Comparison of ENCODE assay signal across 25 cellular contexts in genomic region chr19:8109455-8109854, GRCh38. TPM values are rescaled to one million over a fixed set of nuclear protein-coding genes. Genes with fewer than 3 reads are reported as not detected.
DNase-seq lines count a peak whose midpoint lies in the region; ATAC-seq, FAIRE-seq and TF ChIP-seq lines count a peak whose summit lies in the region.
"Had no signal": no experiment of that assay in that cellular context is flagged by ENCODE, and none has a peak within 500 bp of the region (broad histone marks: within the 10 kb centered on the region; RNA-seq: fewer than 3 reads in every experiment).

No MANE protein-coding gene starts in this region.

- no peak overlapping the region for H2AFZ ChIP-seq in neuronal stem cell (ENCODE audit: low read length)
- H2AFZ ChIP-seq: GM23338 had no signal

- H3K4me2 ChIP-seq in neuronal stem cell (ENCODE audit: insufficient read depth, low read length, poor library complexity, severe bottlenecking), result no peak overlapping the region
- H3K4me2 ChIP-seq: A549, GM23338 had no signal

- H3K27me3 Mint-ChIP-seq in natural killer cell treated with Interleukin-12 subunit alpha and Interleukin-12 subunit beta and Interleukin-15 and Interleukin-18, amount 100 ng/mL, for 72 hours, result peaks cover 4 to 7% of the 10 kb centered on the region in 2 donors
- H3K27me3 Mint-ChIP-seq in natural killer cell (ENCODE audit: low read depth in 2 of 2), result peaks cover 3 to 5% of the 10 kb centered on the region in 2 donors

- H3K9ac ChIP-seq in kidney (ENCODE audit: low read length in 2 of 2) (no peak overlapping the region), neuronal stem cell (ENCODE audit: low read depth, low read length, poor library complexity) (no peak overlapping the region)

- H3K23ac ChIP-seq in neuronal stem cell (ENCODE audit: low read depth, low read length, poor library complexity), result no peak overlapping the region

- no peaks in the 10 kb centered on the region for H3K79me1 ChIP-seq in neuronal stem cell (ENCODE audit: low read depth, low read length)

- H3K4me1 ChIP-seq in kidney (ENCODE audit: control insufficient read depth in 1 of 2, insufficient read depth in 1 of 2, low read depth in 1 of 2, low read length in 2 of 2), result no peaks in the 10 kb centered on the region
- H3K4me1 ChIP-seq in neuronal stem cell (ENCODE audit: control insufficient read depth in 2 of 2, insufficient read depth in 1 of 2, low read depth in 1 of 2, low read length in 2 of 2), result peaks cover 0 to 2% of the 10 kb centered on the region in 2 donors
- H3K4me1 ChIP-seq: BE2C, HAP-1 had no signal

- H3K4me3 Mint-ChIP-seq in natural killer cell treated with Interleukin-12 subunit alpha and Interleukin-12 subunit beta and Interleukin-15 and Interleukin-18, amount 100 ng/mL, for 72 hours, result no peak overlapping the region
- no peak overlapping the region for H3K4me3 Mint-ChIP-seq in natural killer cell
- H3K4me3 Mint-ChIP-seq: CD4-positive, alpha-beta memory T cell; GM23338 had no signal

- H3K36me3 ChIP-seq in kidney (ENCODE audit: control insufficient read depth in 1 of 2, insufficient read depth in 2 of 2, low read length in 2 of 2) (no peaks in the 10 kb centered on the region), neuronal stem cell (replicated peaks in 1 of 2; ENCODE audit: control insufficient read depth in 2 of 2, insufficient read depth in 2 of 2, low read length in 2 of 2) (peaks cover 15 to 31% of the 10 kb centered on the region in 2 donors)
- H3K36me3 ChIP-seq: BE2C, HAP-1 had no signal

- H3K9me3 Mint-ChIP-seq in natural killer cell treated with Interleukin-12 subunit alpha and Interleukin-12 subunit beta and Interleukin-15 and Interleukin-18, amount 100 ng/mL, for 72 hours, result no peaks in the 10 kb centered on the region
- no peaks in the 10 kb centered on the region for H3K9me3 Mint-ChIP-seq in natural killer cell
- H3K9me3 Mint-ChIP-seq: GM23338 had no signal

- H4K91ac ChIP-seq in neuronal stem cell (ENCODE audit: low read depth, low read length, poor library complexity), result no peak overlapping the region

- H3K9me3 ChIP-seq in kidney (ENCODE audit: control insufficient read depth in 1 of 2, low read length in 2 of 2), result no peaks in the 10 kb centered on the region
- H3K9me3 ChIP-seq in neuronal stem cell (replicated peaks in 1 of 2; ENCODE audit: control insufficient read depth in 2 of 2, insufficient read depth in 1 of 2, low read depth in 1 of 2, low read length in 2 of 2), result no peaks in the 10 kb centered on the region
- H3K9me3 ChIP-seq: A549, BE2C, HAP-1 had no signal

- no peak overlapping the region for H3K4ac ChIP-seq in neuronal stem cell (ENCODE audit: low read length)

- no peak overlapping the region for H2BK120ac ChIP-seq in neuronal stem cell (ENCODE audit: low read depth, low read length)

- no peaks in the 10 kb centered on the region for H3K4me1 Mint-ChIP-seq in natural killer cell treated with Interleukin-12 subunit alpha and Interleukin-12 subunit beta and Interleukin-15 and Interleukin-18, amount 100 ng/mL, for 72 hours (ENCODE audit: low read depth in 2 of 2)
- H3K4me1 Mint-ChIP-seq in natural killer cell, result no peaks in the 10 kb centered on the region
- H3K4me1 Mint-ChIP-seq: CD4-positive, alpha-beta memory T cell had no signal

- no peak for FAIRE-seq in kidney (lab: Jason Lieb, UNC)
- FAIRE-seq: A549, GM12891, GM18507 had no signal

- H2AK5ac ChIP-seq in neuronal stem cell (ENCODE audit: low read depth, low read length), result peak overlapping the region; percentile 29

- peak; percentile 18 for DNase-seq in natural killer cell treated with Interleukin-12 subunit alpha and Interleukin-12 subunit beta and Interleukin-15 and Interleukin-18, amount 100 ng/mL, for 72 hours (ENCODE audit: low spot score)
- no peak for DNase-seq in natural killer cell
- DNase-seq in kidney, result peak; percentile 35
- no peak for DNase-seq in neuronal stem cell (ENCODE audit: low spot score)
- DNase-seq in activated CD4-positive, alpha-beta T cell treated with anti-CD3 and anti-CD28 coated beads for 1 hour, result no peak
- no peak for DNase-seq in NCI-H2029 treated with DMSO at 0.1 percent for 48 hours (lab: John Stamatoyannopoulos, UW)
- DNase-seq: 8988T; ACHN; AML-193; BE2C; C1 segment of cervical spinal cord; Calu3; CD4-positive, alpha-beta memory T cell; COR-L47; DMS53; DMS79 treated with DMSO at 0.1 percent for 48 hours; GF-D8 had no signal

- WGBS in neuronal stem cell (ENCODE audit: extremely low coverage in 2 of 2, insufficient read length in 2 of 2, insufficient replicate concordance in 1 of 2), 2 donors, result no CpG with 5 or more reads among the region's 12 CpGs

- H3K27ac ChIP-seq in kidney (ENCODE audit: low read depth in 2 of 2, low read length in 2 of 2) (no peak overlapping the region), neuronal stem cell (replicated peaks; ENCODE audit: low read length) (no peak overlapping the region)
- H3K27ac ChIP-seq: A549 had no signal

- no peak for ATAC-seq in natural killer cell treated with Interleukin-12 subunit alpha and Interleukin-12 subunit beta and Interleukin-15 and Interleukin-18, amount 100 ng/mL, for 72 hours
- ATAC-seq in natural killer cell, result no peak
- ATAC-seq in HG02798 (IDR thresholded peaks at IDR 0.05; ENCODE audit: poor library complexity, unreplicated experiment), result no peak
- ATAC-seq: GM23338 had no signal

- H2BK5ac ChIP-seq in neuronal stem cell (ENCODE audit: low read length), result no peak overlapping the region

- no peaks in the 10 kb centered on the region for H3K36me3 Mint-ChIP-seq in natural killer cell treated with Interleukin-12 subunit alpha and Interleukin-12 subunit beta and Interleukin-15 and Interleukin-18, amount 100 ng/mL, for 72 hours
- no peaks in the 10 kb centered on the region for H3K36me3 Mint-ChIP-seq in natural killer cell
- H3K36me3 Mint-ChIP-seq: CD4-positive, alpha-beta memory T cell had no signal

- H2BK15ac ChIP-seq in neuronal stem cell (ENCODE audit: low read length), result no peak overlapping the region

- no peak overlapping the region for H3K27ac Mint-ChIP-seq in natural killer cell treated with Interleukin-12 subunit alpha and Interleukin-12 subunit beta and Interleukin-15 and Interleukin-18, amount 100 ng/mL, for 72 hours
- H3K27ac Mint-ChIP-seq in natural killer cell, result no peak overlapping the region
- H3K27ac Mint-ChIP-seq: CD4-positive, alpha-beta memory T cell had no signal

- no peak overlapping the region for H3K14ac ChIP-seq in neuronal stem cell (ENCODE audit: low read length)

- H3K18ac ChIP-seq in neuronal stem cell (ENCODE audit: low read length), result no peak overlapping the region

- intact Hi-C loops in natural killer cell (cut with micrococcal nuclease) (no loop called here), kidney (cut with DNase I) (no loop called here)

- no peak overlapping the region for H2BK12ac ChIP-seq in neuronal stem cell (ENCODE audit: low read length)

- H3K4me3 ChIP-seq in kidney (ENCODE audit: low read length in 2 of 2) (no peak overlapping the region), neuronal stem cell (ENCODE audit: low read length in 2 of 2) (no peak overlapping the region)
- H3K4me3 ChIP-seq: A549, GM23338, HAP-1 had no signal

- TF ChIP-seq CTCF in natural killer cell (IDR thresholded peaks at IDR 0.05), result no peak
- TF ChIP-seq CTCF in kidney (IDR thresholded peaks at IDR 0.05; ENCODE audit: borderline replicate concordance, extremely low read depth, insufficient read depth), result no peak

- H4K8ac ChIP-seq in neuronal stem cell (ENCODE audit: low read depth, low read length), result no peak overlapping the region

- no peaks in the 10 kb centered on the region for H3K27me3 ChIP-seq in neuronal stem cell (ENCODE audit: control insufficient read depth in 3 of 3, insufficient read depth in 3 of 3, low read depth in 1 of 3, low read length in 3 of 3)
- H3K27me3 ChIP-seq: BE2C had no signal

RNA-seq across cellular contexts. Expression of gene FBN3, which starts 39.9 kb away (rescaled TPM):
- total RNA-seq in natural killer cell treated with Interleukin-12 subunit alpha and Interleukin-12 subunit beta and Interleukin-15 and Interleukin-18, amount 100 ng/mL, for 72 hours, result not detected
- under 1 TPM in 1 of 3 donors, not detected in 2; 0.25 TPM for total RNA-seq in natural killer cell
- total RNA-seq in kidney, result 0.44 TPM
- polyA plus RNA-seq in kidney (ENCODE audit: insufficient read depth, low read depth, low replicate concordance), result 0.56 TPM
- polyA plus RNA-seq in neuronal stem cell (2013, experiment 1 of 2), result 10.0 TPM
- polyA plus RNA-seq in neuronal stem cell (2013, experiment 2 of 2), result 11.3 TPM
- total RNA-seq: Calu3; CD4-positive, alpha-beta memory T cell; Daoy; H4 had no signal
- polyA plus RNA-seq: A549; CD4-positive, alpha-beta memory T cell had no signal

RNA-seq across cellular contexts. Expression of gene CCL25, which starts 56.9 kb away (rescaled TPM):
- total RNA-seq in natural killer cell treated with Interleukin-12 subunit alpha and Interleukin-12 subunit beta and Interleukin-15 and Interleukin-18, amount 100 ng/mL, for 72 hours, result under 1 TPM in 1 of 2 donors, not detected in 1; 0.71 TPM
- total RNA-seq in natural killer cell (under 1 TPM in 1 of 3 donors, not detected in 2; 0.28 TPM), kidney (not detected)
- not detected for polyA plus RNA-seq in kidney (ENCODE audit: insufficient read depth, low read depth, low replicate concordance)
- polyA plus RNA-seq in neuronal stem cell (2013, experiment 1 of 2), result 0.36 TPM
- polyA plus RNA-seq in neuronal stem cell (2013, experiment 2 of 2), result 0.60 TPM
- total RNA-seq: Calu3; CD4-positive, alpha-beta memory T cell; Daoy; H4 had no signal
- polyA plus RNA-seq: A549; CD4-positive, alpha-beta memory T cell had no signal

Comparison
In these comparisons a context has a peak if more than half of its experiments do, and no peak if none do; other contexts are left out.
1. DNase-seq: peak in natural killer cell treated with Interleukin-12 subunit alpha and Interleukin-12 subunit beta and Interleukin-15 and Interleukin-18, amount 100 ng/mL, for 72 hours (single experiment) and kidney (single experiment); none in natural killer cell (single experiment), neuronal stem cell (single experiment), activated CD4-positive, alpha-beta T cell treated with anti-CD3 and anti-CD28 coated beads for 1 hour (single experiment) and NCI-H2029 treated with DMSO at 0.1 percent for 48 hours (single experiment).